ENCODE assay signal across 4 cellular contexts in the genomic region with DNA sequence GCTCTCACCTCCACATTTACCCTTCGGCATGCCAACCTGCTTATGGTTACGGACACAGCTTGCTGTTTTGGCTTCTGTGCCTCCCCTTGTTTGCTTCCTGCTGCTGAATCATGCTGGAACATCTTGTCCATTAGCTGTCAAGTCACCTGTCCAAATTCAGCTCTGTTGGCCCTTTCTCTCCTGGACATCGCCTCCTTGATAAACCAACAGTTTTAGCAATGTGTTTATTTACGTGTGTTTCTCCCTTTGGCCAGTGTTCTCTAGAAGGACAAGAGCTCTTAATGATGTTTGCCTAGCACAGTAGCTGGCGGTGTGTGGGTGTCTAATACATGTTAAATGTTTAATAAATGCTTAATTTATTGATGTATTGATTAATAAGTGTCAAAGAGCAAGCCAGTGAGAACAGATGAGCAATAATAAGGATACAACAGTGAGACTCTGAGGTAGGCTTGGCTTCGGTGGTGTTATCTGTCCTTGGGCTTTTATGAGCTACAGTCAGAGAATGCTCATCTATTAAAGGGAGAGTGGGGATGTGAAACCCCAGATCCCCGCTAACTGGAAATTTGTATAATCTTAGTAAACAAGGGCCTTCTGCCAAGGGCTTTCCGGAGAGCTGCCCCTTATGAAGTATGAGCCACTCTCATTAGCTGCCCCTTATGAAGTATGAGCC. TPM values are rescaled to one million over a fixed set of nuclear protein-coding genes. Genes with fewer than 3 reads are reported as not detected.
"Had no signal": no experiment of that assay in that cellular context is flagged by ENCODE, and none has a peak within 500 bp of the region (broad histone marks: within the 10 kb centered on the region; RNA-seq: fewer than 3 reads in every experiment).

No MANE protein-coding gene starts in this region.

RNA-seq across cellular contexts. Expression of gene CTAGE6, which starts 59.1 kb away (rescaled TPM):
- total RNA-seq: activated T-helper 1 cell treated with anti-CD3 and anti-CD28 coated beads, Interleukin-12 subunit alpha, Interleukin-12 subunit beta, Interleukin-2, Interleukin-4 antibody, amounts not matched to agents 30 ng/mL and 10 ng/mL and 1 ng/mL, durations not matched to agents 14 hours and 24 hours and 36 hours; ascending aorta; cardiac septum; WTC11 had no signal
